18 cellular contexts compared by ENCODE assay signal in the genomic region with DNA sequence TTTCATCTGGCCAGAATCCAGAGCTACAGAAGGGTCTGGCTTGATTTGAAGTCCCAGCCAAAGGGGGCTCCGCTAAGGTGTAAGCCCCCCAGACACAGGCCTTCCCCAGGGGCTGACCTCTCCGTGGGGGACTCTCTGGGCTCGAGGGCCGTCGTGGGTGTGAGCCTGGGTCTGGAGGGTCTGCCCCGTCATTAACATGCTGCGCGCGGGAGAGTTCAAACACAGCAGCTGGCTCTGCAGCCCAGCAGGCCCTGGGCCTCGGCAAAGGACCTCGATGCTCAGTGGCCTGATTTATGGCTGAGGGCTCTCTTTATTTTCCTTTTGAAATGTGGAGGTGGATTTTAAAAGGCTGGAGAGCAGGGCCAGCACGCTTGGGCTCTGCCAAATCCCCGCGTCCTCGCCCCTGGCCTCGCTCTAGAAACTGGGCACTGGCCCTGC. TPM values are rescaled to one million over a fixed set of nuclear protein-coding genes. Genes with fewer than 3 reads are reported as not detected.
DNase-seq lines count a peak whose midpoint lies in the region; TF ChIP-seq lines count a peak whose summit lies in the region.
"Had no signal": no experiment of that assay in that cellular context is flagged by ENCODE, and none has a peak within 500 bp of the region (broad histone marks: within the 10 kb centered on the region; RNA-seq: fewer than 3 reads in every experiment).

No MANE protein-coding gene starts in this region.

- H3K36me3 ChIP-seq in adrenal gland (replicated peaks in 1 of 2) (no peaks in the 10 kb centered on the region), osteoblast (ENCODE audit: insufficient read depth, low read length) (no peaks in the 10 kb centered on the region), BE2C (no peaks in the 10 kb centered on the region), smooth muscle cell (ENCODE audit: low read depth) (no peaks in the 10 kb centered on the region)

- H3K4me2 ChIP-seq in osteoblast (ENCODE audit: insufficient read depth, low read length): no peak overlapping the region
- H3K4me2 ChIP-seq in smooth muscle cell: no peak overlapping the region
- H3K4me2 ChIP-seq: PC-9 had no signal

- H3F3A ChIP-seq in smooth muscle cell (ENCODE audit: low read depth): no peaks in the 10 kb centered on the region

- peaks cover 42% of the 10 kb centered on the region for H4K20me1 ChIP-seq in osteoblast (ENCODE audit: insufficient read depth, low read length)
- peaks cover 91% of the 10 kb centered on the region for H4K20me1 ChIP-seq in smooth muscle cell (ENCODE audit: low read depth)

- H3K79me2 ChIP-seq in osteoblast (ENCODE audit: insufficient read depth, low read length) (peaks cover 20% of the 10 kb centered on the region), smooth muscle cell (ENCODE audit: low read depth) (no peaks in the 10 kb centered on the region)

- H3K4me1 ChIP-seq in adrenal gland (replicated peaks in 1 of 2) (peaks cover 18 to 47% of the 10 kb centered on the region in 2 donors), osteoblast (ENCODE audit: insufficient read depth, low read length) (no peaks in the 10 kb centered on the region), BE2C (no peaks in the 10 kb centered on the region), smooth muscle cell (ENCODE audit: low read depth) (no peaks in the 10 kb centered on the region)

- H3K27ac ChIP-seq in adrenal gland (peak overlapping the region in 4 of 5 donors; percentile 14 to 80 (median 57)), caudate nucleus (ENCODE audit: low read depth, low read length) (peak overlapping the region; percentile 50), osteoblast (ENCODE audit: low read depth, low read length) (no peak overlapping the region), smooth muscle cell (ENCODE audit: low read depth) (no peak overlapping the region)
- H3K27ac ChIP-seq: GM23248, PC-9 had no signal

- no peak overlapping the region for H3K9ac ChIP-seq in smooth muscle cell (ENCODE audit: low read depth)
- H3K9ac ChIP-seq: GM23248 had no signal

- peak; percentile 51 to 84 (median 70) for DNase-seq in adrenal gland
- peak in 30 of 61 donors; percentile 7 to 82 (median 44) for DNase-seq in caudate nucleus (lab: John Stamatoyannopoulos, UW)
- DNase-seq in left kidney (ENCODE audit: low read depth, low spot score): peak; percentile 80
- peak; percentile 41 for DNase-seq in osteoblast (ENCODE audit: insufficient read length, low spot score, missing footprints)
- DNase-seq in SIG-M5 (lab: John Stamatoyannopoulos, UW): no peak
- no peak for DNase-seq in BE2C
- no peak for DNase-seq in smooth muscle cell (lab: John Stamatoyannopoulos, UW; ENCODE audit: unreplicated experiment)
- DNase-seq: ACHN; CD8-positive, alpha-beta T cell; GM23248; HCEC 1CT; Kasumi-1; MM.1S; NCI-H1105 treated with DMSO at 0.1 percent for 48 hours; NCI-H1694 treated with DMSO at 0.1 percent for 48 hours; NCI-H345; NCI-H526 had no signal

- no peaks in the 10 kb centered on the region for H3K27me3 ChIP-seq in adrenal gland
- H3K27me3 ChIP-seq in osteoblast (ENCODE audit: insufficient read depth, low read length): no peaks in the 10 kb centered on the region
- peaks cover 11% of the 10 kb centered on the region for H3K27me3 ChIP-seq in BE2C
- no peaks in the 10 kb centered on the region for H3K27me3 ChIP-seq in smooth muscle cell (ENCODE audit: low read depth)

- H3K9me3 ChIP-seq in adrenal gland (replicated peaks in 1 of 3) (no peaks in the 10 kb centered on the region), osteoblast (ENCODE audit: low read depth, low read length) (no peaks in the 10 kb centered on the region), BE2C (no peaks in the 10 kb centered on the region), smooth muscle cell (replicated peaks; ENCODE audit: low read depth) (no peaks in the 10 kb centered on the region)

- intact Hi-C loops in adrenal gland (cut with DNase I): no loop called here

- TF ChIP-seq POLR2A in adrenal gland (IDR thresholded peaks at IDR 0.05): no peak

- H3K4me3 ChIP-seq in adrenal gland (no peak overlapping the region), osteoblast (ENCODE audit: insufficient read depth, low read length) (no peak overlapping the region), BE2C (ENCODE audit: low read depth, low read length) (no peak overlapping the region), smooth muscle cell (no peak overlapping the region)
- H3K4me3 ChIP-seq: GM23248, PC-9 had no signal

- no peak overlapping the region for H2AFZ ChIP-seq in osteoblast (ENCODE audit: low read length)
- no peak overlapping the region for H2AFZ ChIP-seq in smooth muscle cell (ENCODE audit: low read depth)
- H2AFZ ChIP-seq: GM23248, PC-9 had no signal

- WGBS in adrenal gland, 4 donors: 37 to 53% (median 49%) methylated on average over 5 to 16 of the region's 16 CpGs
- 89% methylated on average over 16 of the region's 16 CpGs for WGBS in smooth muscle cell (ENCODE audit: low lambda C conversion rate)

- TF ChIP-seq CTCF in adrenal gland (IDR thresholded peaks at IDR 0.05): no peak
- no peak for TF ChIP-seq CTCF in osteoblast (IDR thresholded peaks at IDR 0.05; ENCODE audit: extremely low read depth, low read depth, low read length)
- TF ChIP-seq CTCF in BE2C (IDR thresholded peaks at IDR 0.05; ENCODE audit: low read depth, low read length): no peak
- no peak for TF ChIP-seq CTCF in smooth muscle cell (IDR thresholded peaks at IDR 0.05; ENCODE audit: borderline replicate concordance, insufficient read depth, poor library complexity, severe bottlenecking)

RNA-seq across cellular contexts. Expression of gene ABR, which starts 10.3 kb away (rescaled TPM):
- 100 to 1,000 TPM in 6 of 8 donors, 10 to 100 TPM in 2; 84.7 to 131 (median 113) TPM for total RNA-seq in adrenal gland
- polyA plus RNA-seq in adrenal gland: 100 to 1,000 TPM in 1 of 3 donors, 10 to 100 TPM in 2; 46.2 to 152 (median 51.9) TPM
- total RNA-seq in osteoblast: 156 and 163 TPM in 2 replicates
- 34.7 TPM for polyA plus RNA-seq in BE2C (2012; ENCODE audit: insufficient read depth, insufficient read length, low read depth)
- total RNA-seq in smooth muscle cell: 26.5 and 29.1 TPM in 2 replicates
- 16.1 and 23.3 TPM in 2 replicates for polyA plus RNA-seq in smooth muscle cell

Comparison
In these comparisons a context has a peak if more than half of its experiments do, and no peak if none do; other contexts are left out.
1. DNase-seq: peak in adrenal gland (7 of 7), left kidney (single experiment) and osteoblast (single experiment); none in SIG-M5 (single experiment), BE2C (single experiment) and smooth muscle cell (single experiment).
2. H3K27ac ChIP-seq: peak in adrenal gland (4 of 5) and caudate nucleus (single experiment); none in osteoblast (single experiment) and smooth muscle cell (single experiment).